ENCODE assay signal across 10 cellular contexts in genomic region chr18:3411854-3412268, GRCh38. TPM values are rescaled to one million over a fixed set of nuclear protein-coding genes. Genes with fewer than 3 reads are reported as not detected.
DNase-seq lines count a peak whose midpoint lies in the region; ATAC-seq, FAIRE-seq and TF ChIP-seq lines count a peak whose summit lies in the region.
"Had no signal": no experiment of that assay in that cellular context is flagged by ENCODE, and none has a peak within 500 bp of the region (broad histone marks: within the 10 kb centered on the region; RNA-seq: fewer than 3 reads in every experiment).

No MANE protein-coding gene starts in this region.

- peaks cover 12% of the 10 kb centered on the region for H3K4me1 ChIP-seq in SJCRH30

- H3K36me3 Mint-ChIP-seq in dendritic cell treated with granulocyte-macrophage colony-stimulating factor and Interleukin-4, amounts not matched to agents 40 ng/mL and 50 ng/mL, for 4 days (ENCODE audit: low read depth), result no peaks in the 10 kb centered on the region
- no peaks in the 10 kb centered on the region for H3K36me3 Mint-ChIP-seq in naive B cell

- H3K27ac ChIP-seq in SJCRH30, result no peak overlapping the region
- H3K27ac ChIP-seq: KMS-11 had no signal

- peaks cover 10% of the 10 kb centered on the region for H3K4me1 Mint-ChIP-seq in dendritic cell treated with granulocyte-macrophage colony-stimulating factor and Interleukin-4, amounts not matched to agents 40 ng/mL and 50 ng/mL, for 4 days (ENCODE audit: low read depth)
- peaks cover 2 to 11% (median 10%) of the 10 kb centered on the region in 3 donors for H3K4me1 Mint-ChIP-seq in naive B cell

- DNase-seq in AG08396 (ENCODE audit: low spot score), result peak; percentile 31
- DNase-seq in activated CD4-positive, CD25-positive, alpha-beta regulatory T cell treated with anti-CD3 and anti-CD28 coated beads, Interleukin-2, amount 50 U/mL, for 72 hours, result peak; percentile 50
- DNase-seq in naive B cell, result peak; percentile 18
- no peak for DNase-seq in NCI-H748 (lab: John Stamatoyannopoulos, UW; ENCODE audit: unreplicated experiment)
- DNase-seq in D721Med (ENCODE audit: insufficient read length, low spot score), result no peak
- no peak for DNase-seq in SJCRH30
- DNase-seq: DMS153 had no signal

- H3K4me3 Mint-ChIP-seq in dendritic cell treated with granulocyte-macrophage colony-stimulating factor and Interleukin-4, amounts not matched to agents 40 ng/mL and 50 ng/mL, for 4 days, result peak overlapping the region; percentile 52
- peak overlapping the region in 7 of 8 donors; percentile 15 to 77 (median 55) for H3K4me3 Mint-ChIP-seq in naive B cell

- H3K27ac Mint-ChIP-seq in dendritic cell treated with granulocyte-macrophage colony-stimulating factor and Interleukin-4, amounts not matched to agents 40 ng/mL and 50 ng/mL, for 4 days, result no peak overlapping the region
- H3K27ac Mint-ChIP-seq in naive B cell, result peak overlapping the region in 1 of 6 donors; percentile 52

- H3K36me3 ChIP-seq in SJCRH30, result no peaks in the 10 kb centered on the region

- peaks cover 14% of the 10 kb centered on the region for H3K27me3 Mint-ChIP-seq in dendritic cell treated with granulocyte-macrophage colony-stimulating factor and Interleukin-4, amounts not matched to agents 40 ng/mL and 50 ng/mL, for 4 days
- peaks cover 0 to 8% (median 0%) of the 10 kb centered on the region in 3 donors for H3K27me3 Mint-ChIP-seq in naive B cell

- TF ChIP-seq CTCF in D721Med (IDR thresholded peaks at IDR 0.05; ENCODE audit: insufficient read depth, missing control alignments), result no peak

- intact Hi-C loops in dendritic cell treated with granulocyte-macrophage colony-stimulating factor and Interleukin-4, amounts not matched to agents 40 ng/mL and 50 ng/mL, for 4 days (cut with micrococcal nuclease), result no loop called here

- H3K9me3 ChIP-seq in SJCRH30 (replicated peaks), result no peaks in the 10 kb centered on the region

- no peak overlapping the region for H3K4me3 ChIP-seq in SJCRH30

- no peaks in the 10 kb centered on the region for H3K27me3 ChIP-seq in SJCRH30

- no peaks in the 10 kb centered on the region for H3K9me3 Mint-ChIP-seq in dendritic cell treated with granulocyte-macrophage colony-stimulating factor and Interleukin-4, amounts not matched to agents 40 ng/mL and 50 ng/mL, for 4 days
- no peaks in the 10 kb centered on the region for H3K9me3 Mint-ChIP-seq in naive B cell

- ATAC-seq in naive B cell (ENCODE audit: low read depth in 2 of 2) (peak; percentile 51 to 56), GM19324 (IDR thresholded peaks at IDR 0.05; ENCODE audit: low FRiP score, unreplicated experiment) (no peak)

- FAIRE-seq in D721Med (lab: Jason Lieb, UNC), result no peak

RNA-seq across cellular contexts. Expression of gene TGIF1, which starts 38.1 kb away (rescaled TPM):
- polyA plus RNA-seq in naive B cell (ENCODE audit: low read depth in 6 of 6), result 100 to 1,000 TPM in 1 of 6 donors, 10 to 100 TPM in 5; 34.1 to 114 (median 46.4) TPM
- total RNA-seq in SJCRH30 (2014; rRNA removed; shearing (Covaris generic)), result 86.9 and 88.8 TPM in 2 replicates

Comparison
In these comparisons a context has a peak if more than half of its experiments do, and no peak if none do; other contexts are left out.
1. DNase-seq: peak in AG08396 (single experiment), activated CD4-positive, CD25-positive, alpha-beta regulatory T cell treated with anti-CD3 and anti-CD28 coated beads, Interleukin-2, amount 50 U/mL, for 72 hours (single experiment) and naive B cell (single experiment); none in NCI-H748 (single experiment), D721Med (single experiment) and SJCRH30 (0 of 2).